Comparison of ENCODE assay signal across 16 cellular contexts in the genomic region with DNA sequence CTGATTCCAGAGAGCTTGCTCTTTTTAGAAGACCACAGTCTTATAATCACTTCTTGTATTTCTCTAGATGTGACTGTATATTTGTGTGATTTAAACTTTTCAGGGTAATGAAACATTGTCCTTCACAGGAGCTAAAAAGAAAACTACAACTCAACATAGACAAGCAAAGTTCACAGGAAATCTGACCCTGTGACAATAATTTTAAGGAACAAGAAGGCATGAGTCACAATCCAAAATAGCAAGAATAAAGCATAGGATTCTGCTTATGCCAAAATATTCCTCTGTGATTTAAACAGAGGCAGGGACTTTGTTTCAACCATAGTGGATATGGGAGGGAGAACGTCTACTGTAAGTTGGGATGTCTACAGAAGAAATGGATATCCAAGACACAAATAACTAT. TPM values are rescaled to one million over a fixed set of nuclear protein-coding genes. Genes with fewer than 3 reads are reported as not detected.
DNase-seq lines count a peak whose midpoint lies in the region; ATAC-seq and TF ChIP-seq lines count a peak whose summit lies in the region.
"Had no signal": no experiment of that assay in that cellular context is flagged by ENCODE, and none has a peak within 500 bp of the region (broad histone marks: within the 10 kb centered on the region; RNA-seq: fewer than 3 reads in every experiment).

No MANE protein-coding gene starts in this region.

- no peak for DNase-seq in left ventricle myocardium superior
- DNase-seq in heart left ventricle = no peak
- no peak for DNase-seq in naive thymus-derived CD4-positive, alpha-beta T cell
- no peak for DNase-seq in activated naive CD4-positive, alpha-beta T cell treated with anti-CD3 and anti-CD28 coated beads, Interleukin-2, amount 50 U/mL, for 72 hours (ENCODE audit: low spot score in 2 of 2)
- no peak for DNase-seq in AG20443 (ENCODE audit: low spot score)
- DNase-seq: 8988T; Caco-2; CD4-positive, alpha-beta T cell; HCEC 1CT had no signal

- TF ChIP-seq POLR2A in heart left ventricle (IDR thresholded peaks at IDR 0.05) = no peak

- H3K27ac Mint-ChIP-seq in dendritic cell treated with granulocyte-macrophage colony-stimulating factor and Interleukin-4, amounts not matched to agents 40 ng/mL and 50 ng/mL, for 4 days = peak overlapping the region; percentile 79
- no peak overlapping the region for H3K27ac Mint-ChIP-seq in naive thymus-derived CD4-positive, alpha-beta T cell
- H3K27ac Mint-ChIP-seq in activated naive CD4-positive, alpha-beta T cell treated with anti-CD3 and anti-CD28 coated beads, Interleukin-2, amount 50 U/mL, for 72 hours = no peak overlapping the region
- H3K27ac Mint-ChIP-seq: B cell; CD4-positive, alpha-beta T cell; GM23338 had no signal

- H3K36me3 ChIP-seq in heart left ventricle = no peaks in the 10 kb centered on the region
- no peaks in the 10 kb centered on the region for H3K36me3 ChIP-seq in naive thymus-derived CD4-positive, alpha-beta T cell (ENCODE audit: control insufficient read depth in 2 of 3, insufficient read depth in 3 of 3, low read length in 3 of 3)

- H3K27me3 Mint-ChIP-seq in dendritic cell treated with granulocyte-macrophage colony-stimulating factor and Interleukin-4, amounts not matched to agents 40 ng/mL and 50 ng/mL, for 4 days = no peaks in the 10 kb centered on the region
- H3K27me3 Mint-ChIP-seq in naive thymus-derived CD4-positive, alpha-beta T cell = peaks cover 0 to 5% (median 0%) of the 10 kb centered on the region in 5 donors
- H3K27me3 Mint-ChIP-seq: CD4-positive, alpha-beta T cell had no signal

- no peaks in the 10 kb centered on the region for H3K27me3 ChIP-seq in heart left ventricle
- H3K27me3 ChIP-seq in naive thymus-derived CD4-positive, alpha-beta T cell (ENCODE audit: control insufficient read depth in 2 of 2, insufficient read depth in 2 of 2, low read length in 2 of 2) = no peaks in the 10 kb centered on the region
- H3K27me3 ChIP-seq: BLaER1 treated with 17β-estradiol and CSF1 and Interleukin-3, amounts not matched to agents 10 nM and 100 nM had no signal

- H3K4me1 Mint-ChIP-seq in dendritic cell treated with granulocyte-macrophage colony-stimulating factor and Interleukin-4, amounts not matched to agents 40 ng/mL and 50 ng/mL, for 4 days (ENCODE audit: low read depth) = peaks cover 55% of the 10 kb centered on the region
- peaks cover 0 to 10% (median 7%) of the 10 kb centered on the region in 7 donors for H3K4me1 Mint-ChIP-seq in naive thymus-derived CD4-positive, alpha-beta T cell
- H3K4me1 Mint-ChIP-seq: B cell, GM23338 had no signal

- ATAC-seq in left ventricle myocardium superior = peak; percentile 20
- no peak for ATAC-seq in heart left ventricle
- peak; percentile 36 for ATAC-seq in naive thymus-derived CD4-positive, alpha-beta T cell
- ATAC-seq in activated naive CD4-positive, alpha-beta T cell treated with anti-CD3 and anti-CD28 coated beads, Interleukin-2, amount 50 U/mL, for 72 hours = no peak
- no peak for ATAC-seq in GM19324 (IDR thresholded peaks at IDR 0.05; ENCODE audit: low FRiP score, unreplicated experiment)
- ATAC-seq: GM23338 had no signal

- peaks cover 0 to 7% (median 0%) of the 10 kb centered on the region in 12 donors for H3K9me3 ChIP-seq in heart left ventricle
- no peaks in the 10 kb centered on the region for H3K9me3 ChIP-seq in naive thymus-derived CD4-positive, alpha-beta T cell (ENCODE audit: control insufficient read depth in 2 of 3, low read length in 3 of 3)
- H3K9me3 ChIP-seq: Caco-2 had no signal

- intact Hi-C loops in left ventricle myocardium superior (cut with micrococcal nuclease) = no loop called here
- intact Hi-C loops in heart left ventricle (cut with DNase I) = no loop called here
- intact Hi-C loops in dendritic cell treated with granulocyte-macrophage colony-stimulating factor and Interleukin-4, amounts not matched to agents 40 ng/mL and 50 ng/mL, for 4 days (cut with micrococcal nuclease) = loop anchor here (5.0 to 10.0 kb wide), 2 partner anchors 37 to 54 kb away; a partner anchor contains a TSS
- intact Hi-C loops in naive thymus-derived CD4-positive, alpha-beta T cell (cut with micrococcal nuclease) = no loop called here

- POLR2A ChIA-PET in naive thymus-derived CD4-positive, alpha-beta T cell (lab: Charles Lee) = no interaction called here

- peak overlapping the region in 2 of 12 donors; percentile 13 to 93 for H3K27ac ChIP-seq in heart left ventricle
- no peak overlapping the region for H3K27ac ChIP-seq in naive thymus-derived CD4-positive, alpha-beta T cell (ENCODE audit: low read depth, low read length)

- H3K4me3 ChIP-seq in heart left ventricle = no peak overlapping the region
- H3K4me3 ChIP-seq in naive thymus-derived CD4-positive, alpha-beta T cell (ENCODE audit: low read length) = no peak overlapping the region
- H3K4me3 ChIP-seq: BLaER1 treated with 17β-estradiol and CSF1 and Interleukin-3, amounts not matched to agents 10 nM and 100 nM; GM23338 had no signal

- H3K9me3 Mint-ChIP-seq in dendritic cell treated with granulocyte-macrophage colony-stimulating factor and Interleukin-4, amounts not matched to agents 40 ng/mL and 50 ng/mL, for 4 days = peaks cover 18% of the 10 kb centered on the region
- H3K9me3 Mint-ChIP-seq in naive thymus-derived CD4-positive, alpha-beta T cell = peaks cover 0 to 12% (median 4%) of the 10 kb centered on the region in 11 donors
- peaks cover 3 to 13% of the 10 kb centered on the region in 2 donors for H3K9me3 Mint-ChIP-seq in activated naive CD4-positive, alpha-beta T cell treated with anti-CD3 and anti-CD28 coated beads, Interleukin-2, amount 50 U/mL, for 72 hours

- WGBS in heart left ventricle, 4 donors = 41 to 69% (median 54%) methylated on average over 1 of the region's 1 CpG

- H3K4me1 ChIP-seq in heart left ventricle = peaks cover 0 to 53% (median 0%) of the 10 kb centered on the region in 12 donors
- peaks cover 0 to 5% of the 10 kb centered on the region in 2 donors for H3K4me1 ChIP-seq in naive thymus-derived CD4-positive, alpha-beta T cell (ENCODE audit: control insufficient read depth in 2 of 2, insufficient read depth in 2 of 2, low read length in 2 of 2)

- CTCF ChIA-PET in naive thymus-derived CD4-positive, alpha-beta T cell (lab: Charles Lee) = interaction anchor here (0.6 kb wide), 1 partner anchor 62 kb away, joined by 5 read pairs; no protein-coding TSS in a partner anchor

- H3K4me3 Mint-ChIP-seq in dendritic cell treated with granulocyte-macrophage colony-stimulating factor and Interleukin-4, amounts not matched to agents 40 ng/mL and 50 ng/mL, for 4 days = no peak overlapping the region
- H3K4me3 Mint-ChIP-seq in naive thymus-derived CD4-positive, alpha-beta T cell = no peak overlapping the region
- H3K4me3 Mint-ChIP-seq: B cell; CD4-positive, alpha-beta T cell; GM23338 had no signal

- H3K36me3 Mint-ChIP-seq in dendritic cell treated with granulocyte-macrophage colony-stimulating factor and Interleukin-4, amounts not matched to agents 40 ng/mL and 50 ng/mL, for 4 days (ENCODE audit: low read depth) = peaks cover 11% of the 10 kb centered on the region
- H3K36me3 Mint-ChIP-seq in naive thymus-derived CD4-positive, alpha-beta T cell = peaks cover 0 to 9% (median 4%) of the 10 kb centered on the region in 5 donors
- H3K36me3 Mint-ChIP-seq in activated naive CD4-positive, alpha-beta T cell treated with anti-CD3 and anti-CD28 coated beads, Interleukin-2, amount 50 U/mL, for 72 hours = peaks cover 9 to 17% of the 10 kb centered on the region in 2 donors

- TF ChIP-seq CTCF in heart left ventricle (IDR thresholded peaks at IDR 0.05) = no peak

RNA-seq across cellular contexts. Expression of a gene that starts 44.3 kb away (rescaled TPM):
- total RNA-seq in left ventricle myocardium superior (0.42 TPM), heart left ventricle (1 to 10 TPM in 2 of 9 donors, under 1 TPM in 7; 0.22 to 7.9 (median 0.50) TPM)
- polyA plus RNA-seq in heart left ventricle = under 1 TPM; 0.15 to 0.30 TPM
- 10 to 100 TPM in 2 of 5 experiments, 1 to 10 TPM in 3; 9.0 to 18.6 (median 10.0) TPM for total RNA-seq in naive thymus-derived CD4-positive, alpha-beta T cell
- polyA plus RNA-seq in naive thymus-derived CD4-positive, alpha-beta T cell = 10 to 100 TPM in 1 of 2 donors, 1 to 10 TPM in 1; 7.6 to 10.9 TPM
- total RNA-seq in activated naive CD4-positive, alpha-beta T cell treated with anti-CD3 and anti-CD28 coated beads, Interleukin-2, amount 50 U/mL, for 72 hours = 10 to 100 TPM; 13.8 to 15.2 TPM
- total RNA-seq: A673, Caco-2, GM23338, HT-29 had no signal
- polyA plus RNA-seq: GM23338 had no signal

RNA-seq across cellular contexts. Expression of a gene that starts 56.3 kb away (rescaled TPM):
- total RNA-seq in left ventricle myocardium superior = 15.2 TPM
- total RNA-seq in heart left ventricle = 10 to 100 TPM; 13.6 to 28.2 (median 19.2) TPM
- 1 to 10 TPM; 6.1 to 8.2 TPM for polyA plus RNA-seq in heart left ventricle
- total RNA-seq in naive thymus-derived CD4-positive, alpha-beta T cell = 10 to 100 TPM; 17.8 to 26.1 (median 22.3) TPM
- polyA plus RNA-seq in naive thymus-derived CD4-positive, alpha-beta T cell = 1 to 10 TPM; 7.1 to 7.8 TPM
- total RNA-seq in activated naive CD4-positive, alpha-beta T cell treated with anti-CD3 and anti-CD28 coated beads, Interleukin-2, amount 50 U/mL, for 72 hours = 10 to 100 TPM; 14.9 to 17.7 TPM
- total RNA-seq: HT-29 had no signal

Comparison
In these comparisons a context has a peak if more than half of its experiments do, and no peak if none do; other contexts are left out.
1. ATAC-seq: peak in left ventricle myocardium superior (single experiment) and naive thymus-derived CD4-positive, alpha-beta T cell (single experiment); none in heart left ventricle (0 of 4), activated naive CD4-positive, alpha-beta T cell treated with anti-CD3 and anti-CD28 coated beads, Interleukin-2, amount 50 U/mL, for 72 hours (0 of 2) and GM19324 (single experiment).